In the genomic region with DNA sequence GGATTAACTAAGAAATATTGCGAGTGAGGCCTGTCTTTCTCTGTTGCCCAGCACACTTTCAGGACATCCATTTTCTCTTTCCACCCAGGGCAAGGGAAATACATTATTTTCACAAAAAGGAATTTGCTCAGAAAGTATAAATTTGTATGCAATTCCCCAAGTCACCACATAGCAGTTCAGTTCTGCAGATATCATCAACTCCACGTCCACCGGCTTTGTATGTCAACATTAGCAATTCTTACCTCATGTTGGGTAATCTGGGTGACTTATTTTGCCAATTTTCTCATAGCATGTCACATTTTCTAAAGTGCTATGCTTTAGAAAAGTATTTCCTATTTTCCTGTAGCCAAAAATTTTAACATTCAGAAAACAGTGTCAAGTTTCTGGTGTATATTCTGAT, we compare ENCODE assay signal across 12 cellular contexts.
A peak's percentile ranks its signal among the peaks of the same experiment; 100 is the strongest.
DNase-seq lines count a peak whose midpoint lies in the region; ATAC-seq, FAIRE-seq and TF ChIP-seq lines count a peak whose summit lies in the region.
"Had no signal": no experiment of that assay in that cellular context is flagged by ENCODE, and none has a peak within 500 bp of the region (broad histone marks: within the 10 kb centered on the region; RNA-seq: fewer than 3 reads in every experiment).

No MANE protein-coding gene starts in this region.

- peaks cover 32% of the 10 kb centered on the region for H3K4me1 Mint-ChIP-seq in glutamatergic neuron (ENCODE audit: low read depth, unreplicated experiment)
- H3K4me1 Mint-ChIP-seq in activated CD4-positive, alpha-beta memory T cell treated with anti-CD3 and anti-CD28 coated beads, Interleukin-2, amount 10 ng/mL, durations not matched to agents 7 days and 5 days = no peaks in the 10 kb centered on the region

- H3K27ac ChIP-seq in A549 (no peak overlapping the region), VCaP (no peak overlapping the region)
- H3K27ac ChIP-seq: BLaER1 treated with 17β-estradiol and CSF1 and Interleukin-3, amounts not matched to agents 10 nM and 100 nM; skin epidermis had no signal

- H3K27me3 Mint-ChIP-seq in glutamatergic neuron (ENCODE audit: unreplicated experiment) = peaks cover 5% of the 10 kb centered on the region
- H3K27me3 Mint-ChIP-seq in activated CD4-positive, alpha-beta memory T cell treated with anti-CD3 and anti-CD28 coated beads, Interleukin-2, amount 10 ng/mL, durations not matched to agents 7 days and 5 days = no peaks in the 10 kb centered on the region

- ATAC-seq in A549 (peak in 1 of 2 experiments; percentile 50; a peak in 1 of 6 replicates), GM18858 (IDR thresholded peaks at IDR 0.05; ENCODE audit: unreplicated experiment) (no peak)

- H3K27ac Mint-ChIP-seq in glutamatergic neuron (ENCODE audit: unreplicated experiment) = no peak overlapping the region
- H3K27ac Mint-ChIP-seq in activated CD4-positive, alpha-beta memory T cell treated with anti-CD3 and anti-CD28 coated beads, Interleukin-2, amount 10 ng/mL, durations not matched to agents 7 days and 5 days = no peak overlapping the region

- no peak overlapping the region for H3K4me2 ChIP-seq in A549
- H3K4me2 ChIP-seq: BLaER1 treated with 17β-estradiol and CSF1 and Interleukin-3, amounts not matched to agents 10 nM and 100 nM had no signal

- H3K4me1 ChIP-seq in A549 = no peaks in the 10 kb centered on the region
- H3K4me1 ChIP-seq: BLaER1 treated with 17β-estradiol and CSF1 and Interleukin-3, amounts not matched to agents 10 nM and 100 nM had no signal

- FAIRE-seq in A549 (lab: Jason Lieb, UNC) = no peak

- TF ChIP-seq EP300 in A549 (IDR thresholded peaks at IDR 0.05) = no peak

- H3K4me3 ChIP-seq in A549 = no peak overlapping the region
- H3K4me3 ChIP-seq: BLaER1 treated with 17β-estradiol and CSF1 and Interleukin-3, amounts not matched to agents 10 nM and 100 nM; skin epidermis had no signal

- TF ChIP-seq CTCF in A549 (IDR thresholded peaks at IDR 0.05) (no peak), VCaP (conservative IDR thresholded peaks at IDR 0.05) (peak; percentile 38; the same call in 1 of the 2 replicates), glutamatergic neuron (IDR thresholded peaks at IDR 0.05; ENCODE audit: partially characterized antibody, unreplicated experiment) (peak; percentile 56)

- POLR2A ChIA-PET in A549 (lab: Yijun Ruan, JAX) = no interaction called here
- POLR2A ChIA-PET in activated CD4-positive, alpha-beta memory T cell treated with anti-CD3 and anti-CD28 coated beads, Interleukin-2, amount 10 ng/mL, durations not matched to agents 7 days and 5 days (lab: Charles Lee) = no interaction called here

- 30% methylated on average over 3 of the region's 3 CpGs for WGBS in A549 (ENCODE audit: missing lambda C conversion rate)

- TF ChIP-seq RAD21 in A549 (conservative IDR thresholded peaks at IDR 0.05 in 1 of 2, IDR thresholded peaks at IDR 0.05 in 1 of 2) = no peak

- peaks cover 3% of the 10 kb centered on the region for H3K36me3 Mint-ChIP-seq in glutamatergic neuron (ENCODE audit: unreplicated experiment)
- no peaks in the 10 kb centered on the region for H3K36me3 Mint-ChIP-seq in activated CD4-positive, alpha-beta memory T cell treated with anti-CD3 and anti-CD28 coated beads, Interleukin-2, amount 10 ng/mL, durations not matched to agents 7 days and 5 days (ENCODE audit: low read depth)

- H3K9me3 ChIP-seq in A549 = no peaks in the 10 kb centered on the region
- H3K9me3 ChIP-seq: BLaER1 treated with 17β-estradiol and CSF1 and Interleukin-3, amounts not matched to agents 10 nM and 100 nM had no signal

- H3K4me3 Mint-ChIP-seq in glutamatergic neuron (ENCODE audit: unreplicated experiment) = no peak overlapping the region
- H3K4me3 Mint-ChIP-seq in activated CD4-positive, alpha-beta memory T cell treated with anti-CD3 and anti-CD28 coated beads, Interleukin-2, amount 10 ng/mL, durations not matched to agents 7 days and 5 days = no peak overlapping the region

- peaks cover 6% of the 10 kb centered on the region for H3K9me3 Mint-ChIP-seq in glutamatergic neuron (ENCODE audit: unreplicated experiment)
- H3K9me3 Mint-ChIP-seq in activated CD4-positive, alpha-beta memory T cell treated with anti-CD3 and anti-CD28 coated beads, Interleukin-2, amount 10 ng/mL, durations not matched to agents 7 days and 5 days = no peaks in the 10 kb centered on the region

- no peak for TF ChIP-seq POLR2A in A549 (IDR thresholded peaks at IDR 0.05; ENCODE audit: low read length)

- DNase-seq in A549 (ENCODE audit: low read depth in 1 of 2, low spot score in 1 of 2) = peak; percentile 3 to 27
- peak; percentile 20 for DNase-seq in HCEC 1CT
- DNase-seq in glutamatergic neuron = no peak
- no peak for DNase-seq in germinal center (ENCODE audit: low spot score)
- DNase-seq in activated naive CD4-positive, alpha-beta T cell treated with Interleukin-2 at 50 U/mL for 16 hours = no peak
- no peak for DNase-seq in activated CD4-positive, alpha-beta memory T cell treated with anti-CD3 and anti-CD28 coated beads, Interleukin-2, amount 10 ng/mL, durations not matched to agents 7 days and 5 days
- DNase-seq: stimulated activated CD8-positive, alpha-beta memory T cell treated with anti-CD3 and anti-CD28 coated beads, Interleukin-4, amount 100 ng/mL, for 48 hours; SW 1271 had no signal

- CTCF ChIA-PET in A549 (lab: Yijun Ruan, JAX) = no interaction called here
- CTCF ChIA-PET in activated CD4-positive, alpha-beta memory T cell treated with anti-CD3 and anti-CD28 coated beads, Interleukin-2, amount 10 ng/mL, durations not matched to agents 7 days and 5 days (lab: Charles Lee) = no interaction called here

TF ChIP-seq in A549, 52 proteins besides CTCF, POLR2A, EP300 and RAD21:
- no peak for TF ChIP-seq FOSL2 (IDR thresholded peaks at IDR 0.05)
- TF ChIP-seq FOSL2 (CRISPR knock-in tag; IDR thresholded peaks at IDR 0.05) = no peak
- no peak for TF ChIP-seq KDM1A (IDR thresholded peaks at IDR 0.05; ENCODE audit: low read depth)
- TF ChIP-seq, protein P1, sequence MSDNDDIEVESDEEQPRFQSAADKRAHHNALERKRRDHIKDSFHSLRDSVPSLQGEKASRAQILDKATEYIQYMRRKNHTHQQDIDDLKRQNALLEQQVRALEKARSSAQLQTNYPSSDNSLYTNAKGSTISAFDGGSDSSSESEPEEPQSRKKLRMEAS (IDR thresholded peaks at IDR 0.05) = no peak
- no peak for TF ChIP-seq HOXB13 (CRISPR knock-in tag; IDR thresholded peaks at IDR 0.05; ENCODE audit: low read depth)
- no peak for TF ChIP-seq ESRRA (IDR thresholded peaks at IDR 0.05; ENCODE audit: borderline replicate concordance, low read length)
- TF ChIP-seq RNF2 (IDR thresholded peaks at IDR 0.05; ENCODE audit: borderline replicate concordance, low read depth) = no peak
- no peak for TF ChIP-seq HOXB5 (CRISPR knock-in tag; IDR thresholded peaks at IDR 0.05)
- TF ChIP-seq, protein P2, sequence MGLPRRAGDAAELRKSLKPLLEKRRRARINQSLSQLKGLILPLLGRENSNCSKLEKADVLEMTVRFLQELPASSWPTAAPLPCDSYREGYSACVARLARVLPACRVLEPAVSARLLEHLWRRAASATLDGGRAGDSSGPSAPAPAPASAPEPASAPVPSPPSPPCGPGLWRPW (IDR thresholded peaks at IDR 0.05) = no peak
- TF ChIP-seq FOSB (CRISPR knock-in tag; IDR thresholded peaks at IDR 0.05) = no peak
- TF ChIP-seq JUN (IDR thresholded peaks at IDR 0.05) = no peak
- no peak for TF ChIP-seq ZC3H11A (IDR thresholded peaks at IDR 0.05)
- TF ChIP-seq, protein P3, sequence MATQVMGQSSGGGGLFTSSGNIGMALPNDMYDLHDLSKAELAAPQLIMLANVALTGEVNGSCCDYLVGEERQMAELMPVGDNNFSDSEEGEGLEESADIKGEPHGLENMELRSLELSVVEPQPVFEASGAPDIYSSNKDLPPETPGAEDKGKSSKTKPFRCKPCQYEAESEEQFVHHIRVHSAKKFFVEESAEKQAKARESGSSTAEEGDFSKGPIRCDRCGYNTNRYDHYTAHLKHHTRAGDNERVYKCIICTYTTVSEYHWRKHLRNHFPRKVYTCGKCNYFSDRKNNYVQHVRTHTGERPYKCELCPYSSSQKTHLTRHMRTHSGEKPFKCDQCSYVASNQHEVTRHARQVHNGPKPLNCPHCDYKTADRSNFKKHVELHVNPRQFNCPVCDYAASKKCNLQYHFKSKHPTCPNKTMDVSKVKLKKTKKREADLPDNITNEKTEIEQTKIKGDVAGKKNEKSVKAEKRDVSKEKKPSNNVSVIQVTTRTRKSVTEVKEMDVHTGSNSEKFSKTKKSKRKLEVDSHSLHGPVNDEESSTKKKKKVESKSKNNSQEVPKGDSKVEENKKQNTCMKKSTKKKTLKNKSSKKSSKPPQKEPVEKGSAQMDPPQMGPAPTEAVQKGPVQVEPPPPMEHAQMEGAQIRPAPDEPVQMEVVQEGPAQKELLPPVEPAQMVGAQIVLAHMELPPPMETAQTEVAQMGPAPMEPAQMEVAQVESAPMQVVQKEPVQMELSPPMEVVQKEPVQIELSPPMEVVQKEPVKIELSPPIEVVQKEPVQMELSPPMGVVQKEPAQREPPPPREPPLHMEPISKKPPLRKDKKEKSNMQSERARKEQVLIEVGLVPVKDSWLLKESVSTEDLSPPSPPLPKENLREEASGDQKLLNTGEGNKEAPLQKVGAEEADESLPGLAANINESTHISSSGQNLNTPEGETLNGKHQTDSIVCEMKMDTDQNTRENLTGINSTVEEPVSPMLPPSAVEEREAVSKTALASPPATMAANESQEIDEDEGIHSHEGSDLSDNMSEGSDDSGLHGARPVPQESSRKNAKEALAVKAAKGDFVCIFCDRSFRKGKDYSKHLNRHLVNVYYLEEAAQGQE (IDR thresholded peaks at IDR 0.05) = no peak
- TF ChIP-seq MAZ (IDR thresholded peaks at IDR 0.05; ENCODE audit: borderline replicate concordance, low read depth, low read length) = no peak
- no peak for TF ChIP-seq NR3C1 (IDR thresholded peaks at IDR 0.05)
- no peak for TF ChIP-seq NPAS2 (CRISPR knock-in tag; IDR thresholded peaks at IDR 0.05; ENCODE audit: borderline replicate concordance)
- TF ChIP-seq HDAC2 (IDR thresholded peaks at IDR 0.05) = no peak
- no peak for TF ChIP-seq RARB (CRISPR knock-in tag; IDR thresholded peaks at IDR 0.05)

Comparison
In these comparisons a context has a peak if more than half of its experiments do, and no peak if none do; other contexts are left out.
1. DNase-seq: peak in A549 (2 of 2) and HCEC 1CT (single experiment); none in glutamatergic neuron (single experiment), germinal center (single experiment), activated naive CD4-positive, alpha-beta T cell treated with Interleukin-2 at 50 U/mL for 16 hours (single experiment) and activated CD4-positive, alpha-beta memory T cell treated with anti-CD3 and anti-CD28 coated beads, Interleukin-2, amount 10 ng/mL, durations not matched to agents 7 days and 5 days (single experiment).